ENCODE assay signal across 15 cellular contexts in genomic region chr2:127121776-127122176, GRCh38. TPM values are rescaled to one million over a fixed set of nuclear protein-coding genes. Genes with fewer than 3 reads are reported as not detected.
DNase-seq lines count a peak whose midpoint lies in the region; ATAC-seq and TF ChIP-seq lines count a peak whose summit lies in the region.
"Had no signal": no experiment of that assay in that cellular context is flagged by ENCODE, and none has a peak within 500 bp of the region (broad histone marks: within the 10 kb centered on the region; RNA-seq: fewer than 3 reads in every experiment).

No MANE protein-coding gene starts in this region.

- DNase-seq in AG08396 (ENCODE audit: low spot score) (peak; percentile 46), RPMI7951 (ENCODE audit: low read depth) (peak; percentile 78), posterior vena cava (ENCODE audit: low spot score) (peak; percentile 92), NCI-H1048 (lab: John Stamatoyannopoulos, UW) (no peak)
- DNase-seq in stimulated activated CD4-positive, alpha-beta T cell treated with anti-CD3 and anti-CD28 coated beads, Interleukin-1b, Interleukin-23, amount 100 ng/mL, for 48 hours = no peak
- DNase-seq in activated CD4-positive, alpha-beta T cell treated with anti-CD3 and anti-CD28 coated beads for 1 hour = no peak
- DNase-seq: activated B cell treated with CpG ODN at 0.5 μM for 24 hours; cerebellar nuclear complex; Karpas-422; naive B cell; PC-3; stimulated activated CD4-positive, alpha-beta T cell treated with anti-CD3 and anti-CD28 coated beads, Interleukin-4, amount 100 ng/mL, for 1 hour had no signal

- intact Hi-C loops in posterior vena cava (cut with DNase I) = no loop called here

- peaks cover 0 to 3% (median 0%) of the 10 kb centered on the region in 3 donors for H3K4me1 ChIP-seq in gastroesophageal sphincter

- no peaks in the 10 kb centered on the region for H3K27me3 ChIP-seq in gastroesophageal sphincter
- H3K27me3 ChIP-seq: hepatocyte had no signal

- no peak overlapping the region for H3K4me3 ChIP-seq in gastroesophageal sphincter
- H3K4me3 ChIP-seq: hepatocyte had no signal

- 88 to 97% methylated on average over 1 to 5 of the region's 7 CpGs for WGBS in gastroesophageal sphincter (ENCODE audit: low coverage in 1 of 2), 2 donors

- no peaks in the 10 kb centered on the region for H3K36me3 ChIP-seq in gastroesophageal sphincter

- peak overlapping the region in 2 of 4 donors; percentile 17 to 46 for H3K27ac ChIP-seq in gastroesophageal sphincter
- H3K27ac ChIP-seq: hepatocyte had no signal

- no peak for TF ChIP-seq POLR2A in gastroesophageal sphincter (IDR thresholded peaks at IDR 0.05)

- ATAC-seq in gastroesophageal sphincter (peak; percentile 91), GM18909 (IDR thresholded peaks at IDR 0.05; ENCODE audit: poor library complexity, unreplicated experiment) (no peak)
- ATAC-seq: PC-3 had no signal

- no peak for TF ChIP-seq EP300 in gastroesophageal sphincter (IDR thresholded peaks at IDR 0.05)

- no peak for TF ChIP-seq CTCF in gastroesophageal sphincter (IDR thresholded peaks at IDR 0.05)

- no peaks in the 10 kb centered on the region for H3K9me3 ChIP-seq in gastroesophageal sphincter

RNA-seq across cellular contexts. Expression of gene BIN1, which starts 14.8 kb away (rescaled TPM):
- total RNA-seq in RPMI7951 (2014; rRNA removed; shearing (Covaris generic)) = 105 TPM in 2 replicates
- total RNA-seq in gastroesophageal sphincter (100 to 1,000 TPM in 1 of 4 donors, 10 to 100 TPM in 3; 36.1 to 101 (median 53.9) TPM), posterior vena cava (10 to 100 TPM; 49.2 to 84.8 TPM)

Comparison
In these comparisons a context has a peak if more than half of its experiments do, and no peak if none do; other contexts are left out.
1. DNase-seq: peak in AG08396 (single experiment), RPMI7951 (single experiment) and posterior vena cava (single experiment); none in stimulated activated CD4-positive, alpha-beta T cell treated with anti-CD3 and anti-CD28 coated beads, Interleukin-1b, Interleukin-23, amount 100 ng/mL, for 48 hours (single experiment), NCI-H1048 (single experiment) and activated CD4-positive, alpha-beta T cell treated with anti-CD3 and anti-CD28 coated beads for 1 hour (single experiment).